Comparison of ENCODE assay signal across 18 cellular contexts in genomic region chr9:138077126-138077525, GRCh38.
DNase-seq lines count a peak whose midpoint lies in the region; ATAC-seq and TF ChIP-seq lines count a peak whose summit lies in the region.
"Had no signal": no experiment of that assay in that cellular context is flagged by ENCODE, and none has a peak within 500 bp of the region (broad histone marks: within the 10 kb centered on the region; RNA-seq: fewer than 3 reads in every experiment).

No MANE protein-coding gene starts in this region.

- H3K9me3 ChIP-seq in RWPE2 (ENCODE audit: severe bottlenecking) (no peaks in the 10 kb centered on the region), breast epithelium (no peaks in the 10 kb centered on the region), smooth muscle cell (replicated peaks; ENCODE audit: low read depth) (no peaks in the 10 kb centered on the region)
- H3K9me3 ChIP-seq: BLaER1, MG63 had no signal

- no peaks in the 10 kb centered on the region for H3F3A ChIP-seq in smooth muscle cell (ENCODE audit: low read depth)

- H3K36me3 ChIP-seq in RWPE2 (ENCODE audit: low read depth), result no peaks in the 10 kb centered on the region
- no peaks in the 10 kb centered on the region for H3K36me3 ChIP-seq in breast epithelium
- H3K36me3 ChIP-seq in smooth muscle cell (ENCODE audit: low read depth), result no peaks in the 10 kb centered on the region
- H3K36me3 ChIP-seq: BLaER1, MG63 had no signal

- H3K27me3 ChIP-seq in RWPE2 (ENCODE audit: insufficient read depth, poor library complexity, severe bottlenecking), result peaks cover 4% of the 10 kb centered on the region
- peaks cover 0 to 20% of the 10 kb centered on the region in 2 donors for H3K27me3 ChIP-seq in breast epithelium
- no peaks in the 10 kb centered on the region for H3K27me3 ChIP-seq in smooth muscle cell (ENCODE audit: low read depth)
- H3K27me3 ChIP-seq: BLaER1, MG63 had no signal

- H3K4me2 ChIP-seq in smooth muscle cell, result no peak overlapping the region
- H3K4me2 ChIP-seq: BLaER1, KMS-11 had no signal

- no peak for ATAC-seq in RWPE2 (ENCODE audit: low read depth)
- peak; percentile 20 for ATAC-seq in stimulated activated effector memory CD8-positive, alpha-beta T cell treated with anti-CD3 and anti-CD28 coated beads, Interleukin-12 subunit alpha, Interleukin-12 subunit beta, amount 100 ng/mL, for 72 hours

- H3K9ac ChIP-seq in smooth muscle cell (ENCODE audit: low read depth), result no peak overlapping the region
- H3K9ac ChIP-seq: BLaER1, GM23248, KMS-11 had no signal

- no peak for TF ChIP-seq POLR2A in breast epithelium (IDR thresholded peaks at IDR 0.05)

- no peak overlapping the region for H2AFZ ChIP-seq in smooth muscle cell (ENCODE audit: low read depth)
- H2AFZ ChIP-seq: GM23248 had no signal

- H3K9me3 Mint-ChIP-seq in activated CD4-positive, alpha-beta memory T cell treated with anti-CD3 and anti-CD28 coated beads, Interleukin-2, amount 10 ng/mL, durations not matched to agents 7 days and 5 days, result no peaks in the 10 kb centered on the region
- H3K9me3 Mint-ChIP-seq in activated CD4-positive, alpha-beta memory T cell treated with anti-CD3 and anti-CD28 coated beads for 36 hours, result no peaks in the 10 kb centered on the region
- H3K9me3 Mint-ChIP-seq in glutamatergic neuron (ENCODE audit: unreplicated experiment), result peaks cover 33% of the 10 kb centered on the region
- H3K9me3 Mint-ChIP-seq in stimulated activated effector memory CD8-positive, alpha-beta T cell treated with anti-CD3 and anti-CD28 coated beads, Interleukin-12 subunit alpha, Interleukin-12 subunit beta, amount 100 ng/mL, for 72 hours, result no peaks in the 10 kb centered on the region
- H3K9me3 Mint-ChIP-seq: CD8-positive, alpha-beta memory T cell had no signal

- POLR2A ChIA-PET in activated CD4-positive, alpha-beta memory T cell treated with anti-CD3 and anti-CD28 coated beads, Interleukin-2, amount 10 ng/mL, durations not matched to agents 7 days and 5 days (lab: Charles Lee), result no interaction called here
- POLR2A ChIA-PET in activated CD4-positive, alpha-beta memory T cell treated with anti-CD3 and anti-CD28 coated beads for 36 hours (lab: Charles Lee), result no interaction called here

- no peak overlapping the region for H3K4me3 Mint-ChIP-seq in activated CD4-positive, alpha-beta memory T cell treated with anti-CD3 and anti-CD28 coated beads, Interleukin-2, amount 10 ng/mL, durations not matched to agents 7 days and 5 days
- no peak overlapping the region for H3K4me3 Mint-ChIP-seq in activated CD4-positive, alpha-beta memory T cell treated with anti-CD3 and anti-CD28 coated beads for 36 hours
- H3K4me3 Mint-ChIP-seq in glutamatergic neuron (ENCODE audit: unreplicated experiment), result no peak overlapping the region
- H3K4me3 Mint-ChIP-seq in stimulated activated effector memory CD8-positive, alpha-beta T cell treated with anti-CD3 and anti-CD28 coated beads, Interleukin-12 subunit alpha, Interleukin-12 subunit beta, amount 100 ng/mL, for 72 hours, result no peak overlapping the region
- H3K4me3 Mint-ChIP-seq: CD8-positive, alpha-beta memory T cell had no signal

- DNase-seq in activated CD4-positive, alpha-beta memory T cell treated with anti-CD3 and anti-CD28 coated beads, Interleukin-2, amount 10 ng/mL, durations not matched to agents 7 days and 5 days, result peak; percentile 12
- no peak for DNase-seq in activated CD4-positive, alpha-beta memory T cell treated with anti-CD3 and anti-CD28 coated beads for 36 hours
- DNase-seq in RWPE2 (ENCODE audit: low spot score) (peak; percentile 46), glutamatergic neuron (no peak), breast epithelium (ENCODE audit: low spot score in 2 of 2) (no peak), smooth muscle cell (lab: John Stamatoyannopoulos, UW; ENCODE audit: unreplicated experiment) (no peak), T-helper 2 cell (no peak)
- no peak for DNase-seq in stimulated activated effector memory CD8-positive, alpha-beta T cell treated with anti-CD3 and anti-CD28 coated beads, Interleukin-12 subunit alpha, Interleukin-12 subunit beta, amount 100 ng/mL, for 72 hours (ENCODE audit: low spot score in 2 of 2)
- DNase-seq: CD8-positive, alpha-beta memory T cell; GF-D8; GM23248; MG63; NCI-H1092 treated with DMSO at 0.1 percent for 48 hours; NCI-H187; NCI-H446; NCI-H774 had no signal

- no peaks in the 10 kb centered on the region for H3K4me1 ChIP-seq in RWPE2 (ENCODE audit: insufficient read depth, poor library complexity, severe bottlenecking)
- H3K4me1 ChIP-seq in breast epithelium, result no peaks in the 10 kb centered on the region
- H3K4me1 ChIP-seq in smooth muscle cell (ENCODE audit: low read depth), result no peaks in the 10 kb centered on the region
- H3K4me1 ChIP-seq: BLaER1 had no signal

- H3K4me3 ChIP-seq in RWPE2 (ENCODE audit: severe bottlenecking), result no peak overlapping the region
- no peak overlapping the region for H3K4me3 ChIP-seq in breast epithelium
- no peak overlapping the region for H3K4me3 ChIP-seq in smooth muscle cell
- H3K4me3 ChIP-seq: BLaER1, GM23248, MG63 had no signal

- H3K27ac Mint-ChIP-seq in activated CD4-positive, alpha-beta memory T cell treated with anti-CD3 and anti-CD28 coated beads, Interleukin-2, amount 10 ng/mL, durations not matched to agents 7 days and 5 days, result no peak overlapping the region
- H3K27ac Mint-ChIP-seq in activated CD4-positive, alpha-beta memory T cell treated with anti-CD3 and anti-CD28 coated beads for 36 hours, result no peak overlapping the region
- peak overlapping the region; percentile 17 for H3K27ac Mint-ChIP-seq in glutamatergic neuron (ENCODE audit: unreplicated experiment)
- H3K27ac Mint-ChIP-seq in stimulated activated effector memory CD8-positive, alpha-beta T cell treated with anti-CD3 and anti-CD28 coated beads, Interleukin-12 subunit alpha, Interleukin-12 subunit beta, amount 100 ng/mL, for 72 hours, result no peak overlapping the region
- H3K27ac Mint-ChIP-seq: CD8-positive, alpha-beta memory T cell had no signal

- 93% methylated on average over 9 of the region's 9 CpGs for whole genome bisulfite sequencing in smooth muscle cell (ENCODE audit: low lambda C conversion rate)

- H3K79me2 ChIP-seq in smooth muscle cell (ENCODE audit: low read depth), result no peaks in the 10 kb centered on the region

- no peaks in the 10 kb centered on the region for H4K20me1 ChIP-seq in smooth muscle cell (ENCODE audit: low read depth)
- H4K20me1 ChIP-seq: BLaER1 had no signal

- CTCF ChIA-PET in activated CD4-positive, alpha-beta memory T cell treated with anti-CD3 and anti-CD28 coated beads, Interleukin-2, amount 10 ng/mL, durations not matched to agents 7 days and 5 days (lab: Charles Lee), result no interaction called here
- CTCF ChIA-PET in activated CD4-positive, alpha-beta memory T cell treated with anti-CD3 and anti-CD28 coated beads for 36 hours (lab: Charles Lee), result no interaction called here

- H3K4me1 Mint-ChIP-seq in activated CD4-positive, alpha-beta memory T cell treated with anti-CD3 and anti-CD28 coated beads, Interleukin-2, amount 10 ng/mL, durations not matched to agents 7 days and 5 days, result no peaks in the 10 kb centered on the region
- no peaks in the 10 kb centered on the region for H3K4me1 Mint-ChIP-seq in activated CD4-positive, alpha-beta memory T cell treated with anti-CD3 and anti-CD28 coated beads for 36 hours (ENCODE audit: low read depth)
- H3K4me1 Mint-ChIP-seq in glutamatergic neuron (ENCODE audit: low read depth, unreplicated experiment), result peaks cover 15% of the 10 kb centered on the region
- H3K4me1 Mint-ChIP-seq in stimulated activated effector memory CD8-positive, alpha-beta T cell treated with anti-CD3 and anti-CD28 coated beads, Interleukin-12 subunit alpha, Interleukin-12 subunit beta, amount 100 ng/mL, for 72 hours, result no peaks in the 10 kb centered on the region
- H3K4me1 Mint-ChIP-seq: CD8-positive, alpha-beta memory T cell had no signal

- intact Hi-C loops in activated CD4-positive, alpha-beta memory T cell treated with anti-CD3 and anti-CD28 coated beads for 36 hours (cut with micrococcal nuclease), result no loop called here
- intact Hi-C loops in breast epithelium (cut with DNase I; ENCODE audit: low total_unique reads), result no loop called here

- H3K27ac ChIP-seq in RWPE2 (ENCODE audit: poor library complexity, severe bottlenecking) (no peak overlapping the region), breast epithelium (no peak overlapping the region), smooth muscle cell (ENCODE audit: low read depth) (no peak overlapping the region)
- H3K27ac ChIP-seq: BLaER1, GM23248, KMS-11 had no signal

- no peaks in the 10 kb centered on the region for H3K36me3 Mint-ChIP-seq in activated CD4-positive, alpha-beta memory T cell treated with anti-CD3 and anti-CD28 coated beads, Interleukin-2, amount 10 ng/mL, durations not matched to agents 7 days and 5 days (ENCODE audit: low read depth)
- H3K36me3 Mint-ChIP-seq in activated CD4-positive, alpha-beta memory T cell treated with anti-CD3 and anti-CD28 coated beads for 36 hours, result no peaks in the 10 kb centered on the region
- peaks cover 43% of the 10 kb centered on the region for H3K36me3 Mint-ChIP-seq in glutamatergic neuron (ENCODE audit: unreplicated experiment)
- no peaks in the 10 kb centered on the region for H3K36me3 Mint-ChIP-seq in stimulated activated effector memory CD8-positive, alpha-beta T cell treated with anti-CD3 and anti-CD28 coated beads, Interleukin-12 subunit alpha, Interleukin-12 subunit beta, amount 100 ng/mL, for 72 hours
- H3K36me3 Mint-ChIP-seq: CD8-positive, alpha-beta memory T cell had no signal

- TF ChIP-seq CTCF in RWPE2 (IDR thresholded peaks at IDR 0.05; ENCODE audit: poor library complexity, severe bottlenecking) (no peak), glutamatergic neuron (IDR thresholded peaks at IDR 0.05; ENCODE audit: partially characterized antibody, unreplicated experiment) (no peak), breast epithelium (IDR thresholded peaks at IDR 0.05) (no peak), smooth muscle cell (IDR thresholded peaks at IDR 0.05; ENCODE audit: borderline replicate concordance, insufficient read depth, poor library complexity, severe bottlenecking) (no peak)

- H3K27me3 Mint-ChIP-seq in activated CD4-positive, alpha-beta memory T cell treated with anti-CD3 and anti-CD28 coated beads, Interleukin-2, amount 10 ng/mL, durations not matched to agents 7 days and 5 days, result peaks cover 8% of the 10 kb centered on the region
- H3K27me3 Mint-ChIP-seq in activated CD4-positive, alpha-beta memory T cell treated with anti-CD3 and anti-CD28 coated beads for 36 hours, result peaks cover 26% of the 10 kb centered on the region
- H3K27me3 Mint-ChIP-seq in glutamatergic neuron (ENCODE audit: unreplicated experiment), result peaks cover 17% of the 10 kb centered on the region

Comparison
In these comparisons a context has a peak if more than half of its experiments do, and no peak if none do; other contexts are left out.
1. DNase-seq: peak in activated CD4-positive, alpha-beta memory T cell treated with anti-CD3 and anti-CD28 coated beads, Interleukin-2, amount 10 ng/mL, durations not matched to agents 7 days and 5 days (single experiment) and RWPE2 (single experiment); none in activated CD4-positive, alpha-beta memory T cell treated with anti-CD3 and anti-CD28 coated beads for 36 hours (single experiment), glutamatergic neuron (single experiment), stimulated activated effector memory CD8-positive, alpha-beta T cell treated with anti-CD3 and anti-CD28 coated beads, Interleukin-12 subunit alpha, Interleukin-12 subunit beta, amount 100 ng/mL, for 72 hours (0 of 2), breast epithelium (0 of 2), smooth muscle cell (single experiment) and T-helper 2 cell (0 of 5).